ENCODE assay signal across 32 cellular contexts in the genomic region with DNA sequence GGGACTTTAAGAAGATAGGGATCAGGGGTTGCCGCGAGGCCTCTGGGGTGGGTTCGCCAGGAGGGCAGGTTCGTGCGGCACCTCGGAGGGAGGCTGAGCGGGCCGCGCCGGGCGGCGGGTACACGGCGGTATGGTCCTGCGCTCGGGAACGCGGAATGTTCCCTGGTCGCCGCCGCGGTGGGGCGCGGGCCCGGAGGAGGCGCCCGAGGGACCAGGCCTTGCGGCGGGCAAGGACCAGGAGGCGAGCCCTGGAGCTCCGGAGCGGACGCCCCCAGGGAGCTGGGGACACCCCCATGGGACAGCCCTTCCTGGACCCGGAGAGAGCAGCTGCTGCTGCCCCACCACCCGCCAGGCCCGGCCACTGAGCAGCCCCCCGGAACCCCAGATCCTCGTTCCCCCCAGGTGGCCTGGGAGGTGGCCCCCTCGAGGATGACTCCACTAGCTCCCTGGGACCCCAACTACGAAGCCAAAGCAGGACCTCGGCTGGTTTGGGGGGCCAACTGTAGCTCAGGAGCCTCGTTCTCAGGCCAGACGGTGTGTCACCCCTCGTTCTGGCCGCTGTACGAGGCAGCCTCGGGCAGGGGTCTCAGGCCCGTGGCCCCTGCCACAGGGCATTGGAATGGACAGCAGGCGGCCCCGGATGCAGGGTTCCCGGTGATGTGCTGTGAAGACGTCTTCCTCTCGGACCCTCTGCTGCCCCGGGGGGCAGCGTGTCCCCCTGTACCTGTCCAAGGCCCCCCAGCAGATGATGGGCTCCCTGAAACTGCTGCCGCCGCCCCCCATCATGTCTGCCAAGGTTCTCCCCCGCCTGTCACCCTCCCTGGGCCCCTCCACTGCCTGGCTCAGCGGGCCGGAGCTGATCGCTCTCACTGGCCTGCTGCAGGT. TPM values are rescaled to one million over a fixed set of nuclear protein-coding genes. Genes with fewer than 3 reads are reported as not detected.
"Had no signal": no experiment of that assay in that cellular context is flagged by ENCODE, and none has a peak within 500 bp of the region (broad histone marks: within the 10 kb centered on the region; RNA-seq: fewer than 3 reads in every experiment).

No MANE protein-coding gene starts in this region.

- H3K4me3 Mint-ChIP-seq: activated B cell treated with CpG ODN at 0.5 μM for 24 hours; activated CD4-positive, alpha-beta memory T cell treated with anti-CD3 and anti-CD28 coated beads for 36 hours; activated naive CD4-positive, alpha-beta T cell treated with anti-CD3 and anti-CD28 coated beads, Interleukin-2, amount 50 U/mL, for 24 hours; activated naive CD8-positive, alpha-beta T cell treated with anti-CD3 and anti-CD28 coated beads, Interleukin-2, amount 10 ng/mL, durations not matched to agents 7 days and 5 days; activated T-cell treated with anti-CD3 and anti-CD28 coated beads, Interleukin-2, amount 50 U/mL, for 4 hours had no signal

- H3K4me3 ChIP-seq: ascending aorta, cardiac muscle cell, MG63 had no signal

- DNase-seq: activated B cell treated with CpG ODN at 0.5 μM for 24 hours; activated CD4-positive, alpha-beta memory T cell treated with anti-CD3 and anti-CD28 coated beads for 36 hours; activated CD4-positive, alpha-beta T cell treated with anti-CD3 and anti-CD28 coated beads for 4 hours; activated CD4-positive, alpha-beta T cell treated with anti-CD3 and anti-CD28 coated beads, Interleukin-2, amount 50 U/mL, for 1 hour; activated CD4-positive, CD25-positive, alpha-beta regulatory T cell treated with anti-CD3 and anti-CD28 coated beads, Interleukin-2, amount 50 U/mL, for 72 hours; activated CD8-positive, alpha-beta memory T cell treated with anti-CD3 and anti-CD28 coated beads, Interleukin-2, amount 50 U/mL, for 4 hours; activated effector memory CD4-positive, alpha-beta T cell treated with Interleukin-2 at 50 U/mL for 16 hours; activated naive CD4-positive, alpha-beta T cell; activated naive CD8-positive, alpha-beta T cell treated with anti-CD3 and anti-CD28 coated beads, Interleukin-2, amount 10 ng/mL, durations not matched to agents 7 days and 5 days; activated T-cell treated with anti-CD3 and anti-CD28 coated beads for 4 hours; activated T-cell treated with anti-CD3 and anti-CD28 coated beads, Interleukin-2, amount 50 U/mL, for 4 hours; amygdala; Kasumi-1; KG1; MG63; MV-4-11; NCI-H1092; NCI-H1436 treated with DMSO at 0.1 percent for 48 hours; NCI-H1694 treated with DMSO at 0.1 percent for 48 hours; NCI-H2029; NCI-H345; NCI-H524 treated with DMSO at 0.1 percent for 48 hours; SW 1271; T-helper 1 cell; T-helper 2 cell; T-helper 9 cell had no signal

- H3K27ac ChIP-seq: ascending aorta, cardiac muscle cell, VCaP had no signal

- H3K36me3 Mint-ChIP-seq: activated CD4-positive, alpha-beta memory T cell treated with anti-CD3 and anti-CD28 coated beads for 36 hours; activated naive CD4-positive, alpha-beta T cell treated with anti-CD3 and anti-CD28 coated beads, Interleukin-2, amount 50 U/mL, for 24 hours; activated naive CD8-positive, alpha-beta T cell treated with anti-CD3 and anti-CD28 coated beads, Interleukin-2, amount 10 ng/mL, durations not matched to agents 7 days and 5 days had no signal

- H3K27me3 ChIP-seq: ascending aorta, cardiac muscle cell, MG63 had no signal

- H3K9me3 ChIP-seq: ascending aorta, MG63 had no signal

- H3K36me3 ChIP-seq: ascending aorta, cardiac muscle cell, MG63 had no signal

- H3K27ac Mint-ChIP-seq: activated B cell treated with CpG ODN at 0.5 μM for 24 hours; activated CD4-positive, alpha-beta memory T cell treated with anti-CD3 and anti-CD28 coated beads for 36 hours; activated naive CD4-positive, alpha-beta T cell treated with anti-CD3 and anti-CD28 coated beads, Interleukin-2, amount 50 U/mL, for 24 hours had no signal

- ATAC-seq: Panc1 had no signal

- H3K9me3 Mint-ChIP-seq: activated B cell treated with CpG ODN at 0.5 μM for 24 hours; activated CD4-positive, alpha-beta memory T cell treated with anti-CD3 and anti-CD28 coated beads for 36 hours; activated naive CD4-positive, alpha-beta T cell treated with anti-CD3 and anti-CD28 coated beads, Interleukin-2, amount 50 U/mL, for 24 hours; activated T-cell treated with anti-CD3 and anti-CD28 coated beads, Interleukin-2, amount 50 U/mL, for 4 hours had no signal

- H3K4me1 ChIP-seq: ascending aorta had no signal

- H3K4me1 Mint-ChIP-seq: activated naive CD4-positive, alpha-beta T cell treated with anti-CD3 and anti-CD28 coated beads, Interleukin-2, amount 50 U/mL, for 24 hours; activated naive CD8-positive, alpha-beta T cell treated with anti-CD3 and anti-CD28 coated beads, Interleukin-2, amount 10 ng/mL, durations not matched to agents 7 days and 5 days had no signal

RNA-seq across cellular contexts. Expression of a gene that starts 45.6 kb away (rescaled TPM):
- total RNA-seq: ascending aorta, NCI-H460 had no signal
